12 cellular contexts compared by ENCODE assay signal in the genomic region with DNA sequence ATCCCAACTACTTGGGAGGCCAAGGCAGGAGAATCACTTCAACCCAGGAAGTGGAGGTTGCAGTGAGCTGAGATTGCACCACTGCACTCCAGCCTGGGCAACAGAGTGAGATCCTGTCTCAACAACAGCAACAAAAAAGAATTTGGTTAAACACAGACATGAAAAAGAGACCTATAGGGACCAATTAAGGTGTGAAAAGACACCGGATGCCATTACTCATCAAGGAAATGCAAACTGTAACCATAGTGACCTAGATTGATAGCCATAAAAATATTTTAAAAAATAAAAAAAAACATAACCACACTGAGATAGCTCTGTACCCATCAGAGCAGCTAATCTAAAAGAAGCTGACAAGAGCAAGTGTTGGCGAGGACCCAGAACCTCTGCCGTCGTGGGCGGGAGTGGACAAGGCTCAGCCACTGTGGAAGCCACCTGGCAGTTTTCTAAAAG. TPM values are rescaled to one million over a fixed set of nuclear protein-coding genes. Genes with fewer than 3 reads are reported as not detected.
DNase-seq lines count a peak whose midpoint lies in the region; ATAC-seq and TF ChIP-seq lines count a peak whose summit lies in the region.
"Had no signal": no experiment of that assay in that cellular context is flagged by ENCODE, and none has a peak within 500 bp of the region (broad histone marks: within the 10 kb centered on the region; RNA-seq: fewer than 3 reads in every experiment).

No MANE protein-coding gene starts in this region.

- peaks cover 31% of the 10 kb centered on the region for H3K36me3 Mint-ChIP-seq in CD8-positive, alpha-beta T cell
- H3K36me3 Mint-ChIP-seq in central memory CD8-positive, alpha-beta T cell (ENCODE audit: insufficient read depth) = peaks cover 37% of the 10 kb centered on the region

- H3K9me3 Mint-ChIP-seq in CD8-positive, alpha-beta T cell = no peaks in the 10 kb centered on the region
- no peaks in the 10 kb centered on the region for H3K9me3 Mint-ChIP-seq in central memory CD8-positive, alpha-beta T cell

- peak overlapping the region in 1 of 3 donors; percentile 16 for H3K9ac ChIP-seq in skeletal muscle tissue (ENCODE audit: low read depth in 1 of 3, low read length in 3 of 3)
- H3K9ac ChIP-seq: parathyroid adenoma had no signal

- in situ Hi-C loops in G401 (cut with HindIII; ENCODE audit: low sequenced_read_pairs) = no loop called here

- H3K27ac Mint-ChIP-seq in CD8-positive, alpha-beta T cell = peak overlapping the region; percentile 90
- peak overlapping the region; percentile 99 for H3K27ac Mint-ChIP-seq in central memory CD8-positive, alpha-beta T cell (ENCODE audit: low read depth)

- H3K27me3 Mint-ChIP-seq in CD8-positive, alpha-beta T cell (ENCODE audit: low read depth) = no peaks in the 10 kb centered on the region
- H3K27me3 Mint-ChIP-seq in central memory CD8-positive, alpha-beta T cell = no peaks in the 10 kb centered on the region

- peak; percentile 72 for ATAC-seq in CD8-positive, alpha-beta T cell
- ATAC-seq in central memory CD8-positive, alpha-beta T cell (replicated peaks; ENCODE audit: extremely low read depth, poor library complexity, severe bottlenecking) = peak; percentile 93

- peaks cover 60% of the 10 kb centered on the region for H3K4me1 Mint-ChIP-seq in CD8-positive, alpha-beta T cell (ENCODE audit: low read depth)
- H3K4me1 Mint-ChIP-seq in central memory CD8-positive, alpha-beta T cell = peaks cover 79% of the 10 kb centered on the region

- H3K4me1 ChIP-seq in CD8-positive, alpha-beta T cell (ENCODE audit: insufficient read depth, low read length) = peaks cover 55% of the 10 kb centered on the region
- peaks cover 75 to 80% (median 79%) of the 10 kb centered on the region in 3 donors for H3K4me1 ChIP-seq in skeletal muscle tissue (ENCODE audit: control insufficient read depth in 3 of 3, insufficient read depth in 3 of 3, low read length in 3 of 3)
- H3K4me1 ChIP-seq in breast epithelium = peaks cover 16 to 24% of the 10 kb centered on the region in 2 donors

- H3K9me3 ChIP-seq in CD8-positive, alpha-beta T cell (ENCODE audit: low read length) = no peaks in the 10 kb centered on the region
- H3K9me3 ChIP-seq in skeletal muscle tissue (ENCODE audit: control insufficient read depth in 3 of 3, low read length in 3 of 3) (no peaks in the 10 kb centered on the region), breast epithelium (no peaks in the 10 kb centered on the region)
- H3K9me3 ChIP-seq: testis had no signal

- POLR2A ChIA-PET in CD8-positive, alpha-beta T cell (lab: Charles Lee) = interaction anchor here (1.6 kb wide), 1 partner anchor 83 kb away, joined by 4 read pairs; the partner anchor contains the start of gene KXD1
- POLR2A ChIA-PET in RWPE1 (lab: Yijun Ruan, JAX; ENCODE audit: low non-redundant PET) = no interaction called here

- no peaks in the 10 kb centered on the region for H3K27me3 ChIP-seq in CD8-positive, alpha-beta T cell (ENCODE audit: insufficient read depth, low read length)
- no peaks in the 10 kb centered on the region for H3K27me3 ChIP-seq in skeletal muscle tissue (ENCODE audit: control insufficient read depth in 3 of 3, insufficient read depth in 3 of 3, low read length in 3 of 3)
- H3K27me3 ChIP-seq in breast epithelium = no peaks in the 10 kb centered on the region
- H3K27me3 ChIP-seq: testis had no signal

- TF ChIP-seq POLR2A in breast epithelium (IDR thresholded peaks at IDR 0.05) = no peak

- DNase-seq in CD8-positive, alpha-beta T cell = peak in 3 of 7 experiments; percentile 42 to 53 (median 42)
- DNase-seq in RWPE1 (ENCODE audit: low spot score) = no peak
- peak in 1 of 2 donors; percentile 46 for DNase-seq in central memory CD8-positive, alpha-beta T cell (ENCODE audit: low spot score in 2 of 2)
- DNase-seq in breast epithelium (ENCODE audit: low spot score in 2 of 2) = no peak
- no peak for DNase-seq in DMS153 (lab: John Stamatoyannopoulos, UW)
- DNase-seq in G401 (ENCODE audit: low spot score) = no peak
- DNase-seq: activated CD4-positive, alpha-beta T cell treated with anti-CD3 and anti-CD28 coated beads, Interleukin-2, amount 50 U/mL, for 1 hour; GDM1; kidney; testis had no signal

- CTCF ChIA-PET in CD8-positive, alpha-beta T cell (lab: Charles Lee) = interaction anchor here (1.0 to 3.4 kb wide), 2 partner anchors 21 to 372 kb away, joined by 3 to 11 read pairs; no protein-coding TSS in a partner anchor
- CTCF ChIA-PET in RWPE1 (lab: Yijun Ruan, JAX) = no interaction called here

- peaks cover 8% of the 10 kb centered on the region for H3K36me3 ChIP-seq in CD8-positive, alpha-beta T cell (ENCODE audit: insufficient read depth, low read length)
- H3K36me3 ChIP-seq in skeletal muscle tissue (ENCODE audit: control insufficient read depth in 3 of 3, insufficient read depth in 3 of 3, low read length in 3 of 3) (peaks cover 11 to 16% (median 13%) of the 10 kb centered on the region in 3 donors), breast epithelium (no peaks in the 10 kb centered on the region)

- no peak overlapping the region for H3K4me3 Mint-ChIP-seq in CD8-positive, alpha-beta T cell
- H3K4me3 Mint-ChIP-seq in central memory CD8-positive, alpha-beta T cell = peak overlapping the region; percentile 74

- intact Hi-C loops in CD8-positive, alpha-beta T cell (cut with DNase I, micrococcal nuclease) = loop anchor here in 1 of 2 experiments (1.0 kb wide), 2 partner anchors 21 to 46 kb away; no protein-coding TSS in a partner anchor
- intact Hi-C loops in breast epithelium (cut with DNase I; ENCODE audit: low total_unique reads) = no loop called here

- TF ChIP-seq CTCF in CD8-positive, alpha-beta T cell (IDR thresholded peaks at IDR 0.05) = no peak
- no peak for TF ChIP-seq CTCF in RWPE1 (conservative IDR thresholded peaks at IDR 0.05; ENCODE audit: low read depth)
- no peak for TF ChIP-seq CTCF in breast epithelium (IDR thresholded peaks at IDR 0.05)

- H3K4me3 ChIP-seq in CD8-positive, alpha-beta T cell (ENCODE audit: low read depth, low read length) = no peak overlapping the region
- no peak overlapping the region for H3K4me3 ChIP-seq in skeletal muscle tissue (ENCODE audit: low read length in 3 of 3)
- H3K4me3 ChIP-seq in breast epithelium = no peak overlapping the region
- H3K4me3 ChIP-seq: testis had no signal

- peak overlapping the region; percentile 42 for H3K27ac ChIP-seq in CD8-positive, alpha-beta T cell (ENCODE audit: low read depth, low read length)
- H3K27ac ChIP-seq in RWPE1 = peak overlapping the region; percentile 85
- peak overlapping the region; percentile 37 for H3K27ac ChIP-seq in skeletal muscle tissue (ENCODE audit: low read depth, low read length)
- peak overlapping the region in 1 of 2 donors; percentile 98 for H3K27ac ChIP-seq in breast epithelium
- H3K27ac ChIP-seq: parathyroid adenoma, testis had no signal

RNA-seq across cellular contexts. Expression of gene ISYNA1, which starts 37.1 kb away (rescaled TPM):
- 10 to 100 TPM; 54.5 to 54.7 TPM for total RNA-seq in CD8-positive, alpha-beta T cell
- total RNA-seq in skeletal muscle tissue = 86.6 TPM
- total RNA-seq in breast epithelium = 10 to 100 TPM in 2 of 3 donors, 1 to 10 TPM in 1; 7.4 to 42.9 (median 40.2) TPM
- total RNA-seq in G401 (2014; rRNA removed; shearing (Covaris generic)) = 251 and 359 TPM in 2 replicates

RNA-seq across cellular contexts. Expression of gene ELL, which starts 46.8 kb away (rescaled TPM):
- 10 to 100 TPM; 73.4 to 75.2 TPM for total RNA-seq in CD8-positive, alpha-beta T cell
- total RNA-seq in skeletal muscle tissue = 24.5 TPM
- 10 to 100 TPM; 13.0 to 22.3 (median 15.7) TPM for total RNA-seq in breast epithelium
- total RNA-seq in G401 (2014; rRNA removed; shearing (Covaris generic)) = 15.9 and 16.0 TPM in 2 replicates

RNA-seq across cellular contexts. Expression of gene SSBP4, which starts 55.8 kb away (rescaled TPM):
- total RNA-seq in CD8-positive, alpha-beta T cell = 10 to 100 TPM; 49.9 to 58.2 TPM
- total RNA-seq in skeletal muscle tissue = 79.3 TPM
- 10 to 100 TPM; 29.4 to 71.8 (median 46.7) TPM for total RNA-seq in breast epithelium
- 272 and 351 TPM in 2 replicates for total RNA-seq in G401 (2014; rRNA removed; shearing (Covaris generic))
